Comparison of ENCODE assay signal across 8 cellular contexts in the genomic region with DNA sequence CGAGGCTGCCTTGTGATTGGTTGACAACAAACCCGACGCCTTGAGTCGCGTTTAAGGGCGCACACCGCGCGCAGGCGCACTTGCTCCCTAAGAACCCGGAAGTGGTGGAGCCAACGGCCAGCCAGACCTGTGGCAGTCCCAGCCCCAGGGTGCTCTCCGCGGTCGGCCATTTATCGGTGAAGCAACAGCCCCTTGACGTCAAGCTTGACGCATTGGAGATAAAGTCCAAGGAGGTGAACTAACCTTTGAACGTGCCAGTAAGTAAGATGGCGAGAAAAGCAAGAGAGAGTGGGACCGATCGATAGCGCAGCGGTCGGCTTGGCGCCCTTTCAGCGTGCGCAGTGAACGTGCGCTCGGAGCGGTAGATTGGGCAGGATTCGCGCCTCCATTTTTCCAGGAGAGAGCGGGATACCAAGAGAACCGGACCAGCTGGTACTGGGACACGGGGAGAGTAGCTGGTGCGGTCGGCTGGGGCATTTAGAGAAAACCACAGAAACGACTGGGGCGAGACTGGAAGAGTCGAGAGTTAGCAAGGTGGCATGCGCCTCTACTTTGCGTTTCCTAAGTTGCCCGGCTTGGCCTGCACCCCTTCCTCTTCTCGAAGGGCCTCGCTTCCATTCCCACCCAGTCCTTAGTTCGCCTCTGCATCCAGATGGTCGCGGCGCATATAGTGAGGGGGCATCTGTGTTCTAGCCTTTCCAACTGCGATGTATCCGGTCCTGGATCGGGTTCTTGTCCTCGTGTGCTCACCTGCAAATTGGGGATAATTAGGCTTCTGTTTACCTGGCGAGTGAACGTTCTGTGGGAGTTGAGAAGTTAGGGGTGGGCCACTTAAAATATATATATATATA. TPM values are rescaled to one million over a fixed set of nuclear protein-coding genes. Genes with fewer than 3 reads are reported as not detected.
DNase-seq lines count a peak whose midpoint lies in the region; ATAC-seq and TF ChIP-seq lines count a peak whose summit lies in the region.

Gene CSTF1 (plus strand): TSS at position 364 of the 851 bp plus-strand sequence. CDS start 2,908 bp downstream, outside the sequence.

- H3K27ac ChIP-seq in C4-2B (peak within 1 kb of the TSS; percentile 90), dorsolateral prefrontal cortex (peak within 1 kb of the TSS; percentile 36 to 96 (median 89)), liver (ENCODE audit: low read depth in 1 of 2, low read length in 2 of 2) (peak within 1 kb of the TSS; percentile 93 to 96)

- TF ChIP-seq CTCF in C4-2B (conservative IDR thresholded peaks at IDR 0.05) (no peak), dorsolateral prefrontal cortex (IDR thresholded peaks at IDR 0.05 in 54 of 56, conservative IDR thresholded peaks at IDR 0.05 in 2 of 56; ENCODE audit: low read depth in 1 of 56, partially characterized antibody in 56 of 56) (peak in 27 of 56 donors; percentile 5 to 61 (median 27)), liver (IDR thresholded peaks at IDR 0.05; ENCODE audit: low read depth, low read length, missing input control) (no peak)

- under 1% methylated on average over 57 of the region's 57 CpGs for WGBS in liver

- H3K9me3 ChIP-seq in liver (ENCODE audit: control insufficient read depth in 4 of 4, low read length in 3 of 4): no peaks in the 10 kb centered on the region

- H3K27me3 ChIP-seq in dorsolateral prefrontal cortex (no peaks in the 10 kb centered on the region), liver (ENCODE audit: control insufficient read depth in 4 of 4, insufficient read depth in 4 of 4, low read length in 3 of 4) (no peaks in the 10 kb centered on the region)

- TF ChIP-seq RAD21 in liver (IDR thresholded peaks at IDR 0.05): peak; percentile 50 to 58

- peaks cover 2 to 21% (median 16%) of the 10 kb centered on the region in 4 donors for H3K4me1 ChIP-seq in liver (ENCODE audit: control insufficient read depth in 4 of 4, insufficient read depth in 4 of 4, low read length in 3 of 4)

- H3K9ac ChIP-seq in liver (ENCODE audit: low read depth in 1 of 2, low read length in 2 of 2): peak within 1 kb of the TSS; percentile 90 to 93

- DNase-seq in NCI-H82 (lab: John Stamatoyannopoulos, UW): peak; percentile 100
- DNase-seq in activated CD4-positive, alpha-beta T cell treated with anti-CD3 and anti-CD28 coated beads, Interleukin-2, amount 50 U/mL, for 48 hours: peak; percentile 99 to 100
- peak; percentile 97 to 99 (median 99) for DNase-seq in dorsolateral prefrontal cortex
- DNase-seq in stimulated activated CD4-positive, alpha-beta T cell treated with anti-CD3 and anti-CD28 coated beads, Interleukin-4, amount 100 ng/mL, for 4 hours: peak; percentile 98 to 99

- intact Hi-C loops in dorsolateral prefrontal cortex (cut with DNase I): loop anchor here (1.0 to 10.0 kb wide), 6 partner anchors 33 to 692 kb away; partner anchors contain the start of genes RTF2 (in 2 of the 2) and FAM210B (in 1 of the 2)

- peak; percentile 95 for ATAC-seq in GM19397 (IDR thresholded peaks at IDR 0.05; ENCODE audit: unreplicated experiment)
- peak; percentile 94 for ATAC-seq in HG03571 (IDR thresholded peaks at IDR 0.05; ENCODE audit: unreplicated experiment)

- H3K4me3 ChIP-seq in dorsolateral prefrontal cortex: peak within 1 kb of the TSS; percentile 60 to 99 (median 91)
- H3K4me3 ChIP-seq in liver (ENCODE audit: low read depth in 1 of 3, low read length in 3 of 3): peak within 1 kb of the TSS; percentile 56 to 99 (median 92)

- H3K36me3 ChIP-seq in liver (ENCODE audit: control insufficient read depth in 4 of 4, insufficient read depth in 3 of 4, low read depth in 1 of 4, low read length in 3 of 4): peaks cover 0 to 23% (median 18%) of the 10 kb centered on the region in 4 donors

TF ChIP-seq in liver, 16 proteins besides CTCF, POLR2A, EP300 and RAD21:
- TF ChIP-seq SP1 (IDR thresholded peaks at IDR 0.05) (peak; percentile 92), ATF3 (IDR thresholded peaks at IDR 0.05) (peak; percentile 85), FOXA2 (IDR thresholded peaks at IDR 0.05) (peak; percentile 43), FOXA1 (IDR thresholded peaks at IDR 0.05) (peak; percentile 65), MAX (IDR thresholded peaks at IDR 0.05) (peak; percentile 87), YY1 (IDR thresholded peaks at IDR 0.05) (peak; percentile 100), HNF4A (conservative IDR thresholded peaks at IDR 0.05) (peak; percentile 95 to 96), ZBTB33 (IDR thresholded peaks at IDR 0.05) (peak; percentile 95), RXRA (IDR thresholded peaks at IDR 0.05) (peak; percentile 89), JUND (IDR thresholded peaks at IDR 0.05) (peak; percentile 91 to 94), NR2F2 (IDR thresholded peaks at IDR 0.05) (peak; percentile 97), GABPA (IDR thresholded peaks at IDR 0.05 in 1 of 2, conservative IDR thresholded peaks at IDR 0.05 in 1 of 2) (peak in 1 of 2 donors; percentile 86), EGR1 (IDR thresholded peaks at IDR 0.05; ENCODE audit: low read depth in 2 of 2) (peak; percentile 48 to 93), HNF4G (IDR thresholded peaks at IDR 0.05) (peak; percentile 94), TAF1 (conservative IDR thresholded peaks at IDR 0.05) (peak; percentile 34)
- TF ChIP-seq, protein P1, sequence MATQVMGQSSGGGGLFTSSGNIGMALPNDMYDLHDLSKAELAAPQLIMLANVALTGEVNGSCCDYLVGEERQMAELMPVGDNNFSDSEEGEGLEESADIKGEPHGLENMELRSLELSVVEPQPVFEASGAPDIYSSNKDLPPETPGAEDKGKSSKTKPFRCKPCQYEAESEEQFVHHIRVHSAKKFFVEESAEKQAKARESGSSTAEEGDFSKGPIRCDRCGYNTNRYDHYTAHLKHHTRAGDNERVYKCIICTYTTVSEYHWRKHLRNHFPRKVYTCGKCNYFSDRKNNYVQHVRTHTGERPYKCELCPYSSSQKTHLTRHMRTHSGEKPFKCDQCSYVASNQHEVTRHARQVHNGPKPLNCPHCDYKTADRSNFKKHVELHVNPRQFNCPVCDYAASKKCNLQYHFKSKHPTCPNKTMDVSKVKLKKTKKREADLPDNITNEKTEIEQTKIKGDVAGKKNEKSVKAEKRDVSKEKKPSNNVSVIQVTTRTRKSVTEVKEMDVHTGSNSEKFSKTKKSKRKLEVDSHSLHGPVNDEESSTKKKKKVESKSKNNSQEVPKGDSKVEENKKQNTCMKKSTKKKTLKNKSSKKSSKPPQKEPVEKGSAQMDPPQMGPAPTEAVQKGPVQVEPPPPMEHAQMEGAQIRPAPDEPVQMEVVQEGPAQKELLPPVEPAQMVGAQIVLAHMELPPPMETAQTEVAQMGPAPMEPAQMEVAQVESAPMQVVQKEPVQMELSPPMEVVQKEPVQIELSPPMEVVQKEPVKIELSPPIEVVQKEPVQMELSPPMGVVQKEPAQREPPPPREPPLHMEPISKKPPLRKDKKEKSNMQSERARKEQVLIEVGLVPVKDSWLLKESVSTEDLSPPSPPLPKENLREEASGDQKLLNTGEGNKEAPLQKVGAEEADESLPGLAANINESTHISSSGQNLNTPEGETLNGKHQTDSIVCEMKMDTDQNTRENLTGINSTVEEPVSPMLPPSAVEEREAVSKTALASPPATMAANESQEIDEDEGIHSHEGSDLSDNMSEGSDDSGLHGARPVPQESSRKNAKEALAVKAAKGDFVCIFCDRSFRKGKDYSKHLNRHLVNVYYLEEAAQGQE (IDR thresholded peaks at IDR 0.05): peak; percentile 90

RNA-seq across cellular contexts. Expression of gene CSTF1, which starts in this region (rescaled TPM):
- 10 to 100 TPM; 15.8 to 37.3 (median 25.6) TPM for total RNA-seq in dorsolateral prefrontal cortex
- total RNA-seq in liver: 10 to 100 TPM; 19.1 to 20.2 TPM
- 10 to 100 TPM; 11.9 to 12.9 TPM for polyA plus RNA-seq in liver

Comparison
In these comparisons a context has a peak if more than half of its experiments do, and no peak if none do; other contexts are left out.
1. Peak in every context shown above with its lines: DNase-seq, ATAC-seq, H3K4me3 ChIP-seq and H3K27ac ChIP-seq.